ENCODE assay signal across 8 cellular contexts in genomic region chr12:94831081-94831747, GRCh38.
DNase-seq lines count a peak whose midpoint lies in the region; ATAC-seq lines count a peak whose summit lies in the region.

No MANE protein-coding gene starts in this region.

- no peaks in the 10 kb centered on the region for H3K36me3 ChIP-seq in Karpas-422 (ENCODE audit: insufficient read depth, low read length)

- peak overlapping the region; percentile 14; the same call in 1 of the 2 replicates for H2AFZ ChIP-seq in Karpas-422 (ENCODE audit: low read length)

- no peaks in the 10 kb centered on the region for H4K20me1 ChIP-seq in Karpas-422 (ENCODE audit: insufficient read depth, low read depth, low read length)

- no peak for DNase-seq in activated CD4-positive, CD25-positive, alpha-beta regulatory T cell (lab: John Stamatoyannopoulos, UW)
- DNase-seq in Karpas-422 (peak; percentile 59), globus pallidus (ENCODE audit: low spot score) (peak; percentile 47), HUDEP-2 (lab: John Stamatoyannopoulos, UW; ENCODE audit: unreplicated experiment in 76 of 76) (no peak), NCI-H510A treated with DMSO at 0.1 percent for 48 hours (lab: John Stamatoyannopoulos, UW) (no peak), kidney tubule cell (ENCODE audit: low spot score) (no peak)

- no peaks in the 10 kb centered on the region for H3K79me2 ChIP-seq in Karpas-422 (ENCODE audit: low read length)

- H3K27ac ChIP-seq in Karpas-422 (ENCODE audit: low read length): no peak overlapping the region

- no peaks in the 10 kb centered on the region for H3K9me3 ChIP-seq in Karpas-422 (ENCODE audit: low read length)

- H3K27me3 ChIP-seq in Karpas-422 (ENCODE audit: low read length): no peaks in the 10 kb centered on the region

- H3K4me1 ChIP-seq in Karpas-422 (ENCODE audit: low read length): peaks cover 13% of the 10 kb centered on the region

- no peaks in the 10 kb centered on the region for H3K9me2 ChIP-seq in Karpas-422 (replicated peaks; ENCODE audit: insufficient read depth, low read length)

- peak; percentile 50 to 63 for ATAC-seq in activated CD4-positive, CD25-positive, alpha-beta regulatory T cell treated with anti-CD3 and anti-CD28 coated beads, Interleukin-2, amount 50 U/mL, for 24 hours
- peak; percentile 85 for ATAC-seq in GM21717 (IDR thresholded peaks at IDR 0.05; ENCODE audit: unreplicated experiment)

- no peak overlapping the region for H3K4me3 ChIP-seq in Karpas-422 (ENCODE audit: low read length)

- H3K9ac ChIP-seq in Karpas-422 (ENCODE audit: low read length): 0 out of 2 replicates have a peak overlapping the region, but pooled peaks have one; percentile 13

- no peak overlapping the region for H3K4me2 ChIP-seq in Karpas-422 (ENCODE audit: low read depth, low read length, poor library complexity, severe bottlenecking)

Comparison
In these comparisons a context has a peak if more than half of its experiments do, and no peak if none do; other contexts are left out.
1. DNase-seq: peak in Karpas-422 (single experiment) and globus pallidus (single experiment); none in activated CD4-positive, CD25-positive, alpha-beta regulatory T cell (0 of 4), HUDEP-2 (0 of 76), NCI-H510A treated with DMSO at 0.1 percent for 48 hours (single experiment) and kidney tubule cell (single experiment).